In the genomic region with DNA sequence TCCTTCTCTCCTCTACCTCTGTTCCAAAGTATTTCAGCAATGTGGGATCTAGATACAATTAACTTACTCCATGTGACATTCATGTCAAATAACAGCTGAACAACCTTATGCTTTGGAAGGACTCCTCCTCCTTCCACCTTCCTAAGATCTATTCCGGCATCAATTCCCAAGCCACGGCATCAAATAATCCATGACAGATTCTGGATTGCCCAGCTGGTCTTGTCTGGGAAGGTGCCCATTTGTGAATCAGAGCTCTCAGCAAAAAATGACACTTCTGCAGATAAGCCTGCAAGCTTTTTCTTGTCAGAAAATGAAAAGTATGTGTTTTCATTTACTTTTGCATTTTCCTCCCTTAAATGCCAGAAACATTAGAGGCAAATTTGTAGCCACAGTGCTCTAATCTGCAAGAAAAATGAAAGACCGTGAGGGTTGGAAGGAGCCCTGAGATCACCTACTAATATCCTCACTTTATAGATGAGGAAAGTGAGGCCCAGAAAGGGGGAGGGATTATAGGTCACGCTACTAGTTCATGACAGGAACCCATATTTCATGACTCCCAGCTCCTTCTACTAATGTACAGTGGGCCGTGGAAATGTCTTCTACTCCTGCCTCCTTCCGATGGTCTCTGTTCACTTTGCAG, we compare ENCODE assay signal across 14 cellular contexts.
DNase-seq lines count a peak whose midpoint lies in the region; ATAC-seq, FAIRE-seq and TF ChIP-seq lines count a peak whose summit lies in the region.
"Had no signal": no experiment of that assay in that cellular context is flagged by ENCODE, and none has a peak within 500 bp of the region (broad histone marks: within the 10 kb centered on the region; RNA-seq: fewer than 3 reads in every experiment).

No MANE protein-coding gene starts in this region.

- H3K9me3 ChIP-seq in MG63 (no peaks in the 10 kb centered on the region), keratinocyte (ENCODE audit: control insufficient read depth, low read depth, low read length) (no peaks in the 10 kb centered on the region), suprapubic skin (no peaks in the 10 kb centered on the region)
- H3K9me3 ChIP-seq: Peyer's patch had no signal

- DNase-seq in MG63: peak; percentile 19
- DNase-seq in keratinocyte (ENCODE audit: low read depth, low spot score): no peak
- DNase-seq in suprapubic skin (ENCODE audit: low spot score in 2 of 2): no peak
- no peak for DNase-seq in DMS 273 treated with DMSO at 0.1 percent for 48 hours (lab: John Stamatoyannopoulos, UW)
- DNase-seq in activated CD4-positive, alpha-beta T cell treated with anti-CD3 and anti-CD28 coated beads, Interleukin-2, amount 50 U/mL, for 4 hours: no peak
- DNase-seq in activated CD8-positive, alpha-beta memory T cell treated with anti-CD3 and anti-CD28 coated beads, Interleukin-2, amount 50 U/mL, for 4 hours: no peak
- DNase-seq: activated B cell treated with CpG ODN at 0.5 μM for 24 hours; effector CD8-positive, alpha-beta T cell; NCI-H2029; Peyer's patch had no signal

- no peak for TF ChIP-seq EP300 in suprapubic skin (IDR thresholded peaks at IDR 0.05)

- H3K4me3 ChIP-seq in MG63 (no peak overlapping the region), keratinocyte (ENCODE audit: control insufficient read depth in 2 of 3, extremely low read depth in 1 of 3, insufficient read depth in 2 of 3, low read depth in 1 of 3, low read length in 3 of 3) (no peak overlapping the region), suprapubic skin (no peak overlapping the region)
- H3K4me3 ChIP-seq: Peyer's patch had no signal

- H3K4me1 ChIP-seq in keratinocyte (ENCODE audit: control insufficient read depth, extremely low read depth, insufficient read depth, low read length) (peaks cover 28% of the 10 kb centered on the region), suprapubic skin (peaks cover 31% of the 10 kb centered on the region)

- peak overlapping the region; percentile 17 for H3K4me2 ChIP-seq in keratinocyte (ENCODE audit: control insufficient read depth, extremely low read depth, insufficient read depth, low read depth, low read length)

- no peaks in the 10 kb centered on the region for H3K9me1 ChIP-seq in keratinocyte (ENCODE audit: control insufficient read depth, extremely low read depth, insufficient read depth, low read length)

- no peaks in the 10 kb centered on the region for H3K79me2 ChIP-seq in keratinocyte (ENCODE audit: control insufficient read depth, insufficient read depth, low read length)

- H3K36me3 ChIP-seq in MG63 (no peaks in the 10 kb centered on the region), keratinocyte (ENCODE audit: control insufficient read depth in 2 of 2, extremely low read depth in 1 of 2, insufficient read depth in 2 of 2, low read length in 2 of 2) (no peaks in the 10 kb centered on the region), suprapubic skin (no peaks in the 10 kb centered on the region)
- H3K36me3 ChIP-seq: Peyer's patch had no signal

- WGBS in suprapubic skin: 49% methylated on average over 6 of the region's 6 CpGs

- FAIRE-seq in keratinocyte (lab: Jason Lieb, UNC): no peak
- FAIRE-seq: islet of Langerhans had no signal

- no peak for ATAC-seq in HG03139 (IDR thresholded peaks at IDR 0.05; ENCODE audit: unreplicated experiment)
- ATAC-seq: activated T-helper 17 cell treated with anti-CD3 and anti-CD28 coated beads, Interleukin-2, amount 50 U/mL, for 72 hours had no signal

- no peaks in the 10 kb centered on the region for H3K27me3 ChIP-seq in MG63
- no peaks in the 10 kb centered on the region for H3K27me3 ChIP-seq in keratinocyte (ENCODE audit: control insufficient read depth, extremely low read depth, insufficient read depth, low read length)
- H3K27me3 ChIP-seq in suprapubic skin: no peaks in the 10 kb centered on the region
- H3K27me3 ChIP-seq: Peyer's patch had no signal

- no peak overlapping the region for H2AFZ ChIP-seq in keratinocyte (ENCODE audit: control insufficient read depth, low read length)

- dilution Hi-C loops in keratinocyte (cut with MboI; ENCODE audit: extremely low pct_ligation_motif_present, low sequenced_read_pairs): no loop called here

- H3K9ac ChIP-seq in keratinocyte (ENCODE audit: control insufficient read depth, extremely low read depth, insufficient read depth, low read length): no peak overlapping the region

- H3K27ac ChIP-seq in cingulate gyrus (ENCODE audit: low read depth, low read length) (peak overlapping the region; percentile 73), keratinocyte (ENCODE audit: control insufficient read depth, insufficient read depth, low read length) (no peak overlapping the region), suprapubic skin (peak overlapping the region; percentile 81)

- TF ChIP-seq CTCF in keratinocyte (optimal IDR thresholded peaks at IDR 0.05 in 1 of 3, IDR thresholded peaks at IDR 0.05 in 1 of 3, conservative IDR thresholded peaks at IDR 0.05 in 1 of 3; ENCODE audit: extremely low read depth in 1 of 3, insufficient read depth in 2 of 3, low read length in 3 of 3): no peak
- TF ChIP-seq CTCF in suprapubic skin (IDR thresholded peaks at IDR 0.05): no peak

- H4K20me1 ChIP-seq in keratinocyte (ENCODE audit: control insufficient read depth, extremely low read depth, insufficient read depth, low read length): no peaks in the 10 kb centered on the region

- TF ChIP-seq POLR2A in suprapubic skin (IDR thresholded peaks at IDR 0.05): no peak
